Comparison of ENCODE assay signal across 36 cellular contexts in genomic region chr12:113339540-113339939, GRCh38.
"Had no signal": no experiment of that assay in that cellular context is flagged by ENCODE, and none has a peak within 500 bp of the region (broad histone marks: within the 10 kb centered on the region; RNA-seq: fewer than 3 reads in every experiment).

No MANE protein-coding gene starts in this region.

- H3K27me3 ChIP-seq: MG63 had no signal

- H3K4me3 ChIP-seq: MG63 had no signal

- DNase-seq: Karpas-422, Kasumi-1, MG63, MM.1S, MV-4-11, NCI-H1048, NCI-H1092, NCI-H1092 treated with DMSO at 0.1 percent for 48 hours, NCI-H1105, NCI-H1105 treated with DMSO at 0.1 percent for 48 hours, NCI-H1417, NCI-H1417 treated with DMSO at 0.1 percent for 48 hours, NCI-H1436, NCI-H1436 treated with DMSO at 0.1 percent for 48 hours, NCI-H146, NCI-H1694, NCI-H1694 treated with DMSO at 0.1 percent for 48 hours, NCI-H187, NCI-H187 treated with DMSO at 0.1 percent for 48 hours, NCI-H1930, NCI-H2029, NCI-H2029 treated with DMSO at 0.1 percent for 48 hours, NCI-H2081, NCI-H2081 treated with DMSO at 0.1 percent for 48 hours, NCI-H2107, NCI-H2171, NCI-H2171 treated with DMSO at 0.1 percent for 48 hours, NCI-H2227 treated with DMSO at 0.1 percent for 48 hours, NCI-H226, NCI-H345, NCI-H446, NCI-H446 treated with DMSO at 0.1 percent for 48 hours, NCI-H510A, NCI-H510A treated with DMSO at 0.1 percent for 48 hours, NCI-H524, NCI-H524 treated with DMSO at 0.1 percent for 48 hours had no signal

- H3K36me3 ChIP-seq: MG63 had no signal

- H3K9me3 ChIP-seq: MG63 had no signal
